In the genomic region with DNA sequence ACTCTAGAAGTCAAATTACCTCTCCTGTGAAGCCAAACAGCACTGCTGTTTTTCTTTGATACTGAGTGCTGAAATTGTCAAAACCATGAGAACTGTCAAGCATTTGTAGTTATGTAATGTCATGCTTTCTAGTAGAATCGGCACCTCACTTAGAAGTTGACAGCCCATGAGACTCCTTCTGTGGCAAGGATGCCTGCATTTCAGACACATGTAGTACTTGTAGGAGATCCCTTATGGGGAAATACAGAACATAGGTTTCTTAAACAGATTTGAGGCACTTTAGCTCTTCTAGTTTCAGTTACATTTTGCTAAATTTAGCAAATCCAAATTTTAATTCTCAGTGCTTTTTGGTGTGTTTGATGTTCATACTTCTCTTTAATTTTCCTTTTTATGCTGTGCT, we compare ENCODE assay signal across 23 cellular contexts. TPM values are rescaled to one million over a fixed set of nuclear protein-coding genes. Genes with fewer than 3 reads are reported as not detected.
DNase-seq lines count a peak whose midpoint lies in the region; ATAC-seq, FAIRE-seq and TF ChIP-seq lines count a peak whose summit lies in the region.
"Had no signal": no experiment of that assay in that cellular context is flagged by ENCODE, and none has a peak within 500 bp of the region (broad histone marks: within the 10 kb centered on the region; RNA-seq: fewer than 3 reads in every experiment).

No MANE protein-coding gene starts in this region.

- WGBS in esophagus squamous epithelium, 2 donors, result 43 to 61% methylated on average over 1 of the region's 1 CpG

- peaks cover 63% of the 10 kb centered on the region for H3K4me1 ChIP-seq in KMS-11 (ENCODE audit: low read depth, poor library complexity, severe bottlenecking)
- no peaks in the 10 kb centered on the region for H3K4me1 ChIP-seq in astrocyte (ENCODE audit: insufficient read depth, low read length)
- H3K4me1 ChIP-seq in esophagus squamous epithelium, result no peaks in the 10 kb centered on the region
- peaks cover 3% of the 10 kb centered on the region for H3K4me1 ChIP-seq in osteoblast (ENCODE audit: insufficient read depth, low read length)
- H3K4me1 ChIP-seq: gastrocnemius medialis, prostate gland, SJCRH30 had no signal

- peaks cover 1% of the 10 kb centered on the region for H3K4me1 Mint-ChIP-seq in astrocyte (ENCODE audit: low read depth, unreplicated experiment)
- H3K4me1 Mint-ChIP-seq: nephron had no signal

- H2AFZ ChIP-seq in KMS-11 (ENCODE audit: low read depth), result no peak overlapping the region
- H2AFZ ChIP-seq in astrocyte (ENCODE audit: low read depth, low read length), result no peak overlapping the region
- no peak overlapping the region for H2AFZ ChIP-seq in osteoblast (ENCODE audit: low read length)

- TF ChIP-seq POLR2A in esophagus squamous epithelium (IDR thresholded peaks at IDR 0.05), result no peak

- peak overlapping the region; percentile 67 for H3K4me2 ChIP-seq in KMS-11
- H3K4me2 ChIP-seq in astrocyte (ENCODE audit: low read length), result no peak overlapping the region
- H3K4me2 ChIP-seq in osteoblast (ENCODE audit: insufficient read depth, low read length), result no peak overlapping the region

- no peak for TF ChIP-seq CTCF in KMS-11 (conservative IDR thresholded peaks at IDR 0.05; ENCODE audit: low read depth, low read length)
- TF ChIP-seq CTCF in astrocyte (IDR thresholded peaks at IDR 0.05; ENCODE audit: insufficient read depth, low read depth, low read length), result no peak
- no peak for TF ChIP-seq CTCF in esophagus squamous epithelium (IDR thresholded peaks at IDR 0.05)
- no peak for TF ChIP-seq CTCF in osteoblast (IDR thresholded peaks at IDR 0.05; ENCODE audit: extremely low read depth, low read depth, low read length)

- H3K4me3 Mint-ChIP-seq in astrocyte (ENCODE audit: unreplicated experiment), result no peak overlapping the region
- H3K4me3 Mint-ChIP-seq: activated T-helper 1 cell treated with anti-CD3 and anti-CD28 coated beads, Interleukin-12 subunit alpha, Interleukin-12 subunit beta, Interleukin-2, Interleukin-4 antibody, amounts not matched to agents 30 ng/mL and 10 ng/mL and 1 ng/mL, durations not matched to agents 14 hours and 24 hours and 36 hours; H9; nephron; T-helper 2 cell treated with Interferon-gamma antibody and Interleukin-4, amounts not matched to agents 5 μg/mL and 100 μg/mL, for 36 hours had no signal

- H3K27me3 ChIP-seq in KMS-11 (ENCODE audit: insufficient read depth, low read depth) (no peaks in the 10 kb centered on the region), astrocyte (ENCODE audit: insufficient read depth, low read length) (no peaks in the 10 kb centered on the region), esophagus squamous epithelium (no peaks in the 10 kb centered on the region), osteoblast (ENCODE audit: insufficient read depth, low read length) (no peaks in the 10 kb centered on the region)
- H3K27me3 ChIP-seq: gastrocnemius medialis, SJCRH30 had no signal

- ATAC-seq in GM18519 (IDR thresholded peaks at IDR 0.05; ENCODE audit: low FRiP score, unreplicated experiment) (peak; percentile 45), GM21390 (IDR thresholded peaks at IDR 0.05; ENCODE audit: unreplicated experiment) (peak; percentile 72)
- ATAC-seq: activated CD4-positive, CD25-positive, alpha-beta regulatory T cell treated with anti-CD3 and anti-CD28 coated beads, Interleukin-2, amount 50 U/mL, for 24 hours; gastrocnemius medialis had no signal

- H3K36me3 ChIP-seq in KMS-11 (ENCODE audit: insufficient read depth) (no peaks in the 10 kb centered on the region), astrocyte (ENCODE audit: insufficient read depth, low read length) (no peaks in the 10 kb centered on the region), esophagus squamous epithelium (no peaks in the 10 kb centered on the region), osteoblast (ENCODE audit: insufficient read depth, low read length) (no peaks in the 10 kb centered on the region)
- H3K36me3 ChIP-seq: gastrocnemius medialis, prostate gland, SJCRH30 had no signal

- peak; percentile 26 for FAIRE-seq in astrocyte (lab: Jason Lieb, UNC)
- FAIRE-seq: bronchial epithelial cell, urothelium cell line had no signal

- H3K36me3 Mint-ChIP-seq in astrocyte (ENCODE audit: low read depth, unreplicated experiment), result peaks cover 3% of the 10 kb centered on the region

- DNase-seq in astrocyte (ENCODE audit: low read depth) (no peak), esophagus squamous epithelium (lab: John Stamatoyannopoulos, UW) (no peak), NCI-H2081 treated with DMSO at 0.1 percent for 48 hours (lab: John Stamatoyannopoulos, UW) (no peak), osteoblast (ENCODE audit: insufficient read length, low spot score, missing footprints) (no peak)
- DNase-seq: DND-41; gastrocnemius medialis; H9; NCI-H446; OCI-M1; SJCRH30; stimulated activated CD4-positive, alpha-beta T cell treated with anti-CD3 and anti-CD28 coated beads, Interleukin-2, amount 100 ng/mL, for 48 hours had no signal

- H4K20me1 ChIP-seq in KMS-11 (ENCODE audit: insufficient read depth), result no peaks in the 10 kb centered on the region
- H4K20me1 ChIP-seq in astrocyte (ENCODE audit: insufficient read depth, low read length), result peaks cover 73% of the 10 kb centered on the region
- peaks cover 10% of the 10 kb centered on the region for H4K20me1 ChIP-seq in osteoblast (ENCODE audit: insufficient read depth, low read length)

- H3K27ac ChIP-seq in KMS-11 (peak overlapping the region; percentile 37), astrocyte (ENCODE audit: low read depth, low read length) (no peak overlapping the region), esophagus squamous epithelium (no peak overlapping the region), osteoblast (ENCODE audit: low read depth, low read length) (no peak overlapping the region)
- H3K27ac ChIP-seq: epithelial cell of prostate, gastrocnemius medialis, prostate gland, SJCRH30 had no signal

- H3K4me3 ChIP-seq in KMS-11 (IDR thresholded peaks at IDR 0.05; ENCODE audit: insufficient read depth, low read depth, low read length) (no peak overlapping the region), astrocyte (ENCODE audit: insufficient read depth, low read depth, low read length) (no peak overlapping the region), esophagus squamous epithelium (no peak overlapping the region), osteoblast (ENCODE audit: insufficient read depth, low read length) (no peak overlapping the region)
- H3K4me3 ChIP-seq: gastrocnemius medialis, prostate gland, SJCRH30, skin epidermis had no signal

- no peaks in the 10 kb centered on the region for H3K9me3 Mint-ChIP-seq in astrocyte (ENCODE audit: unreplicated experiment)
- H3K9me3 Mint-ChIP-seq: activated T-helper 1 cell treated with anti-CD3 and anti-CD28 coated beads, Interleukin-12 subunit alpha, Interleukin-12 subunit beta, Interleukin-2, Interleukin-4 antibody, amounts not matched to agents 30 ng/mL and 10 ng/mL and 1 ng/mL, durations not matched to agents 14 hours and 24 hours and 36 hours; H9; nephron; T-helper 2 cell treated with Interferon-gamma antibody and Interleukin-4, amounts not matched to agents 5 μg/mL and 100 μg/mL, for 36 hours had no signal

- peaks cover 44% of the 10 kb centered on the region; the same call in 1 of the 2 replicates for H3K79me2 ChIP-seq in KMS-11 (ENCODE audit: insufficient read depth, low read depth)
- peaks cover 63% of the 10 kb centered on the region for H3K79me2 ChIP-seq in astrocyte (ENCODE audit: insufficient read depth, low read length)
- peaks cover 37% of the 10 kb centered on the region for H3K79me2 ChIP-seq in osteoblast (ENCODE audit: insufficient read depth, low read length)

- intact Hi-C loops in esophagus squamous epithelium (cut with DNase I), result no loop called here

- H3K27me3 Mint-ChIP-seq in astrocyte (ENCODE audit: low read depth, unreplicated experiment), result no peaks in the 10 kb centered on the region

- H3K27ac Mint-ChIP-seq in astrocyte (ENCODE audit: unreplicated experiment), result no peak overlapping the region
- H3K27ac Mint-ChIP-seq: activated T-helper 1 cell treated with anti-CD3 and anti-CD28 coated beads, Interleukin-12 subunit alpha, Interleukin-12 subunit beta, Interleukin-2, Interleukin-4 antibody, amounts not matched to agents 30 ng/mL and 10 ng/mL and 1 ng/mL, durations not matched to agents 14 hours and 24 hours and 36 hours; H9; nephron; T-helper 2 cell treated with Interferon-gamma antibody and Interleukin-4, amounts not matched to agents 5 μg/mL and 100 μg/mL, for 36 hours had no signal

- H3K9me3 ChIP-seq in astrocyte (ENCODE audit: insufficient read depth, low read depth, low read length) (no peaks in the 10 kb centered on the region), esophagus squamous epithelium (peaks cover 0 to 6% (median 0%) of the 10 kb centered on the region in 3 donors), osteoblast (ENCODE audit: low read depth, low read length) (no peaks in the 10 kb centered on the region)
- H3K9me3 ChIP-seq: gastrocnemius medialis, prostate gland, SJCRH30 had no signal

- H3K9ac ChIP-seq in KMS-11, result peak overlapping the region; percentile 4; the same call in 1 of the 2 replicates
- no peak overlapping the region for H3K9ac ChIP-seq in astrocyte (ENCODE audit: low read length)

RNA-seq across cellular contexts. Expression of a gene that starts 15.7 kb away (rescaled TPM):
- total RNA-seq in astrocyte (11.7 and 13.8 TPM in 2 replicates), esophagus squamous epithelium (10 to 100 TPM in 2 of 4 donors, 1 to 10 TPM in 2; 6.4 to 21.2 (median 13.1) TPM), osteoblast (16.6 and 19.4 TPM in 2 replicates)
